8 cellular contexts compared by ENCODE assay signal in genomic region chr9:78235771-78236510, GRCh38. TPM values are rescaled to one million over a fixed set of nuclear protein-coding genes. Genes with fewer than 3 reads are reported as not detected.
DNase-seq lines count a peak whose midpoint lies in the region; ATAC-seq and TF ChIP-seq lines count a peak whose summit lies in the region.

CEP78 (plus strand) TSS chr9:78236075; CDS start chr9:78236351, 276 bp downstream.

- peak within 1 kb of the TSS; percentile 85 for H3K4me3 ChIP-seq in LNCaP clone FGC (ENCODE audit: low read depth, low read length)
- peak within 1 kb of the TSS; percentile 84 for H3K4me3 ChIP-seq in fibroblast of the aortic adventitia (ENCODE audit: low read depth, low read length)

- H3K27ac Mint-ChIP-seq in nephron = peak within 1 kb of the TSS in 2 of 3 experiments; percentile 91 to 99

- ATAC-seq in stimulated activated naive CD8-positive, alpha-beta T cell treated with anti-CD3 and anti-CD28 coated beads, Interleukin-15, Interleukin-2, amounts not matched to agents 100 U/mL and 50 U/mL, for 24 hours = peak; percentile 97

- TF ChIP-seq CTCF in LNCaP clone FGC (IDR thresholded peaks at IDR 0.05; ENCODE audit: control insufficient read depth, extremely low read depth, insufficient read depth) = no peak
- no peak for TF ChIP-seq CTCF in fibroblast of the aortic adventitia (IDR thresholded peaks at IDR 0.05; ENCODE audit: insufficient read depth, low read length)
- TF ChIP-seq CTCF in nephron (IDR thresholded peaks at IDR 0.05; ENCODE audit: unreplicated experiment in 3 of 3) = no peak

- no peak within 1 kb of the TSS for H3K4me3 Mint-ChIP-seq in nephron

- no peaks in the 10 kb centered on the region for H3K9me3 Mint-ChIP-seq in nephron

- peaks cover 17% of the 10 kb centered on the region for H3K36me3 Mint-ChIP-seq in nephron (ENCODE audit: low read depth)

- H3K27me3 Mint-ChIP-seq in nephron (ENCODE audit: low read depth) = no peaks in the 10 kb centered on the region

- peaks cover 21% of the 10 kb centered on the region for H3K4me1 Mint-ChIP-seq in nephron

- DNase-seq in ELR (ENCODE audit: low read depth) (peak; percentile 96), H4 (ENCODE audit: low spot score) (peak; percentile 92), LNCaP clone FGC (ENCODE audit: low read depth) (peak; percentile 80), SHP77 treated with DMSO at 0.1 percent for 48 hours (lab: John Stamatoyannopoulos, UW) (peak; percentile 44), fibroblast of the aortic adventitia (ENCODE audit: low read depth) (peak; percentile 90)
- peak; percentile 80 for DNase-seq in activated effector memory CD4-positive, alpha-beta T cell treated with Interleukin-2 at 50 U/mL for 16 hours
- peak; percentile 90 for DNase-seq in stimulated activated naive CD8-positive, alpha-beta T cell treated with anti-CD3 and anti-CD28 coated beads, Interleukin-15, Interleukin-2, amounts not matched to agents 100 U/mL and 50 U/mL, for 24 hours

RNA-seq across cellular contexts. Expression of gene CEP78, which starts in this region (rescaled TPM):
- total RNA-seq in H4 (2014; rRNA removed; shearing (Covaris generic)) = 24.2 and 30.9 TPM in 2 replicates
- 11.5 and 24.1 TPM in 2 replicates for total RNA-seq in fibroblast of the aortic adventitia (ENCODE audit: low replicate concordance)

Comparison
In these comparisons a context has a peak if more than half of its experiments do, and no peak if none do; other contexts are left out.
1. Peak in every context shown above with its lines: DNase-seq, ATAC-seq and H3K4me3 ChIP-seq.
2. DNase-seq: peak in every context shown above with its lines; median percentile 96 in ELR; 92 in H4; 90 in fibroblast of the aortic adventitia; 90 in stimulated activated naive CD8-positive, alpha-beta T cell treated with anti-CD3 and anti-CD28 coated beads, Interleukin-15, Interleukin-2, amounts not matched to agents 100 U/mL and 50 U/mL, for 24 hours; 80 in LNCaP clone FGC; 80 in activated effector memory CD4-positive, alpha-beta T cell treated with Interleukin-2 at 50 U/mL for 16 hours; 44 in SHP77 treated with DMSO at 0.1 percent for 48 hours.